Comparison of ENCODE assay signal across 24 cellular contexts in the genomic region with DNA sequence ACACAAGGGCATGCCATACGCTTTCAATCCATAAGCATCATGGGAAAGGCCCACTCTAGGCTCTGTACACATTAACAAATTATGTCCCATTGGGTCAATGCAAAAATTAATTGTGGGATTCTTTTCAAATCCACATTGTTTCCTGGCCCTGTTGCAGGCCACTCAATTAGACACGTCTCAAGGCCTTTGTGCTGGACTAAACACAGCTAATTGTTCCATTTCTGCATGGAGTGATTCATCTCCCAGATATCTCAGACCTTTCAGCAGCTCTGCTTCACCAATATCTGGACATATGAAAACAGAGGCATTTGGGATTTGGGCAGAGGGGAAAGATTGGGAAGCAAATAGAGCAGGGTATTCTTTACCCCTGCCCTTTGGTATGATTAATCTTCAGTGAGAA.
A peak's percentile ranks its signal among the peaks of the same experiment; 100 is the strongest.
DNase-seq lines count a peak whose midpoint lies in the region; ATAC-seq, FAIRE-seq and TF ChIP-seq lines count a peak whose summit lies in the region.
"Had no signal": no experiment of that assay in that cellular context is flagged by ENCODE, and none has a peak within 500 bp of the region (broad histone marks: within the 10 kb centered on the region; RNA-seq: fewer than 3 reads in every experiment).

No MANE protein-coding gene starts in this region.

- no peaks in the 10 kb centered on the region for H3K27me3 ChIP-seq in keratinocyte (ENCODE audit: control insufficient read depth, extremely low read depth, insufficient read depth, low read length)
- no peaks in the 10 kb centered on the region for H3K27me3 ChIP-seq in gastroesophageal sphincter
- H3K27me3 ChIP-seq: esophagus muscularis mucosa, sigmoid colon, SJSA1, upper lobe of left lung had no signal

- H3K9me3 Mint-ChIP-seq in natural killer cell, result no peaks in the 10 kb centered on the region
- H3K9me3 Mint-ChIP-seq: activated CD4-positive, alpha-beta memory T cell treated with anti-CD3 and anti-CD28 coated beads, Interleukin-2, amount 10 ng/mL, durations not matched to agents 7 days and 5 days had no signal

- H3K9ac ChIP-seq in keratinocyte (ENCODE audit: control insufficient read depth, extremely low read depth, insufficient read depth, low read length), result no peak overlapping the region

- TF ChIP-seq EP300 in gastroesophageal sphincter (IDR thresholded peaks at IDR 0.05), result no peak

- WGBS in gastroesophageal sphincter (ENCODE audit: low coverage in 1 of 2), 2 donors, result 41 to 72% methylated on average over 2 of the region's 2 CpGs

- no peak overlapping the region for H3K4me2 ChIP-seq in keratinocyte (ENCODE audit: control insufficient read depth, extremely low read depth, insufficient read depth, low read depth, low read length)

- no peak for TF ChIP-seq CTCF in AG09319 (IDR thresholded peaks at IDR 0.05; ENCODE audit: low read depth, low read length)
- TF ChIP-seq CTCF in keratinocyte (optimal IDR thresholded peaks at IDR 0.05 in 1 of 3, IDR thresholded peaks at IDR 0.05 in 1 of 3, conservative IDR thresholded peaks at IDR 0.05 in 1 of 3; ENCODE audit: extremely low read depth in 1 of 3, insufficient read depth in 2 of 3, low read length in 3 of 3), result no peak
- TF ChIP-seq CTCF in gastroesophageal sphincter (IDR thresholded peaks at IDR 0.05), result no peak
- TF ChIP-seq CTCF in natural killer cell (IDR thresholded peaks at IDR 0.05), result no peak

- H3K9me3 ChIP-seq in keratinocyte (ENCODE audit: control insufficient read depth, low read depth, low read length), result no peaks in the 10 kb centered on the region
- H3K9me3 ChIP-seq in gastroesophageal sphincter, result peaks cover 0 to 4% (median 0%) of the 10 kb centered on the region in 3 donors
- H3K9me3 ChIP-seq: HAP-1, sigmoid colon, SJSA1, upper lobe of left lung had no signal

- TF ChIP-seq POLR2A in gastroesophageal sphincter (IDR thresholded peaks at IDR 0.05), result no peak

- H3K4me1 ChIP-seq in keratinocyte (ENCODE audit: control insufficient read depth, extremely low read depth, insufficient read depth, low read length) (no peaks in the 10 kb centered on the region), gastroesophageal sphincter (no peaks in the 10 kb centered on the region)
- H3K4me1 ChIP-seq: esophagus muscularis mucosa, HAP-1, sigmoid colon, SJSA1, upper lobe of left lung had no signal

- H3K4me3 ChIP-seq in keratinocyte (ENCODE audit: control insufficient read depth in 2 of 3, extremely low read depth in 1 of 3, insufficient read depth in 2 of 3, low read depth in 1 of 3, low read length in 3 of 3) (no peak overlapping the region), gastroesophageal sphincter (no peak overlapping the region)
- H3K4me3 ChIP-seq: esophagus muscularis mucosa, HAP-1, sigmoid colon, SJSA1, upper lobe of left lung had no signal

- ATAC-seq in gastroesophageal sphincter (no peak), natural killer cell (no peak)
- ATAC-seq: PC-3; stimulated activated naive CD8-positive, alpha-beta T cell treated with anti-CD3 and anti-CD28 coated beads, Interleukin-15, Interleukin-2, amounts not matched to agents 100 U/mL and 50 U/mL, for 24 hours had no signal

- no peaks in the 10 kb centered on the region for H4K20me1 ChIP-seq in keratinocyte (ENCODE audit: control insufficient read depth, extremely low read depth, insufficient read depth, low read length)

- no peaks in the 10 kb centered on the region for H3K79me2 ChIP-seq in keratinocyte (ENCODE audit: control insufficient read depth, insufficient read depth, low read length)

- H3K36me3 Mint-ChIP-seq in natural killer cell, result no peaks in the 10 kb centered on the region

- no peaks in the 10 kb centered on the region for H3K4me1 Mint-ChIP-seq in natural killer cell
- H3K4me1 Mint-ChIP-seq: activated B cell treated with CpG ODN at 0.5 μM for 24 hours; activated CD4-positive, alpha-beta memory T cell treated with anti-CD3 and anti-CD28 coated beads, Interleukin-2, amount 10 ng/mL, durations not matched to agents 7 days and 5 days had no signal

- intact Hi-C loops in natural killer cell (cut with micrococcal nuclease), result no loop called here

- no peaks in the 10 kb centered on the region for H3K27me3 Mint-ChIP-seq in natural killer cell (ENCODE audit: low read depth in 2 of 2)
- H3K27me3 Mint-ChIP-seq: activated B cell treated with CpG ODN at 0.5 μM for 24 hours; activated CD4-positive, alpha-beta memory T cell treated with anti-CD3 and anti-CD28 coated beads, Interleukin-2, amount 10 ng/mL, durations not matched to agents 7 days and 5 days; activated T-cell treated with anti-CD3 and anti-CD28 coated beads, Interleukin-2, amount 50 U/mL, for 24 hours; CD4-positive, alpha-beta T cell had no signal

- dilution Hi-C loops in keratinocyte (cut with MboI; ENCODE audit: extremely low pct_ligation_motif_present, low sequenced_read_pairs), result no loop called here

- DNase-seq in AG09319 (ENCODE audit: extremely low read depth, low read depth), result peak; percentile 16
- DNase-seq in LHCN-M2 (ENCODE audit: low read depth), result peak; percentile 17
- DNase-seq in dermis blood vessel endothelial cell, result peak; percentile 75
- no peak for DNase-seq in keratinocyte (ENCODE audit: low read depth, low spot score)
- DNase-seq in natural killer cell, result no peak
- DNase-seq in NCI-H2227 treated with DMSO at 0.1 percent for 48 hours (lab: John Stamatoyannopoulos, UW), result no peak
- no peak for DNase-seq in stimulated activated CD4-positive, alpha-beta T cell treated with anti-CD3 and anti-CD28 coated beads, Interleukin-2, amount 100 ng/mL, for 24 hours
- DNase-seq: activated B cell treated with CpG ODN at 0.5 μM for 24 hours; activated CD4-positive, alpha-beta memory T cell treated with anti-CD3 and anti-CD28 coated beads, Interleukin-2, amount 10 ng/mL, durations not matched to agents 7 days and 5 days; activated naive CD4-positive, alpha-beta T cell treated with anti-CD3 and anti-CD28 coated beads, Interleukin-2, amount 50 U/mL, for 16 hours; activated T-cell treated with anti-CD3 and anti-CD28 coated beads, Interleukin-2, amount 50 U/mL, for 24 hours; CD4-positive, alpha-beta T cell; KBM-7; kidney glomerular epithelial cell; NCI-H1048; NCI-H526 treated with DMSO at 0.1 percent for 48 hours; PC-3; sigmoid colon; stimulated activated naive CD8-positive, alpha-beta T cell treated with anti-CD3 and anti-CD28 coated beads, Interleukin-15, Interleukin-2, amounts not matched to agents 100 U/mL and 50 U/mL, for 24 hours; upper lobe of left lung had no signal

- no peak overlapping the region for H3K4me3 Mint-ChIP-seq in natural killer cell
- H3K4me3 Mint-ChIP-seq: activated B cell treated with CpG ODN at 0.5 μM for 24 hours; activated CD4-positive, alpha-beta memory T cell treated with anti-CD3 and anti-CD28 coated beads, Interleukin-2, amount 10 ng/mL, durations not matched to agents 7 days and 5 days; activated T-cell treated with anti-CD3 and anti-CD28 coated beads, Interleukin-2, amount 50 U/mL, for 24 hours; CD4-positive, alpha-beta T cell had no signal

- H2AFZ ChIP-seq in keratinocyte (ENCODE audit: control insufficient read depth, low read length), result peak overlapping the region; percentile 14

- H3K36me3 ChIP-seq in keratinocyte (ENCODE audit: control insufficient read depth in 2 of 2, extremely low read depth in 1 of 2, insufficient read depth in 2 of 2, low read length in 2 of 2) (no peaks in the 10 kb centered on the region), gastroesophageal sphincter (no peaks in the 10 kb centered on the region)
- H3K36me3 ChIP-seq: esophagus muscularis mucosa, HAP-1, sigmoid colon, SJSA1, upper lobe of left lung had no signal

- H3K27ac ChIP-seq in keratinocyte (ENCODE audit: control insufficient read depth, insufficient read depth, low read length) (no peak overlapping the region), gastroesophageal sphincter (no peak overlapping the region)
- H3K27ac ChIP-seq: esophagus muscularis mucosa, sigmoid colon, SJSA1, upper lobe of left lung had no signal

- no peaks in the 10 kb centered on the region for H3K9me1 ChIP-seq in keratinocyte (ENCODE audit: control insufficient read depth, extremely low read depth, insufficient read depth, low read length)

- peak; percentile 73 for FAIRE-seq in keratinocyte (lab: Jason Lieb, UNC)

- H3K27ac Mint-ChIP-seq in natural killer cell, result no peak overlapping the region
- H3K27ac Mint-ChIP-seq: activated B cell treated with CpG ODN at 0.5 μM for 24 hours; activated CD4-positive, alpha-beta memory T cell treated with anti-CD3 and anti-CD28 coated beads, Interleukin-2, amount 10 ng/mL, durations not matched to agents 7 days and 5 days; activated T-cell treated with anti-CD3 and anti-CD28 coated beads, Interleukin-2, amount 50 U/mL, for 24 hours; CD4-positive, alpha-beta T cell had no signal

Comparison
In these comparisons a context has a peak if more than half of its experiments do, and no peak if none do; other contexts are left out.
1. DNase-seq: peak in AG09319 (single experiment), LHCN-M2 (single experiment) and dermis blood vessel endothelial cell (single experiment); none in keratinocyte (single experiment), natural killer cell (single experiment), NCI-H2227 treated with DMSO at 0.1 percent for 48 hours (single experiment) and stimulated activated CD4-positive, alpha-beta T cell treated with anti-CD3 and anti-CD28 coated beads, Interleukin-2, amount 100 ng/mL, for 24 hours (0 of 2).